In the genomic region with DNA sequence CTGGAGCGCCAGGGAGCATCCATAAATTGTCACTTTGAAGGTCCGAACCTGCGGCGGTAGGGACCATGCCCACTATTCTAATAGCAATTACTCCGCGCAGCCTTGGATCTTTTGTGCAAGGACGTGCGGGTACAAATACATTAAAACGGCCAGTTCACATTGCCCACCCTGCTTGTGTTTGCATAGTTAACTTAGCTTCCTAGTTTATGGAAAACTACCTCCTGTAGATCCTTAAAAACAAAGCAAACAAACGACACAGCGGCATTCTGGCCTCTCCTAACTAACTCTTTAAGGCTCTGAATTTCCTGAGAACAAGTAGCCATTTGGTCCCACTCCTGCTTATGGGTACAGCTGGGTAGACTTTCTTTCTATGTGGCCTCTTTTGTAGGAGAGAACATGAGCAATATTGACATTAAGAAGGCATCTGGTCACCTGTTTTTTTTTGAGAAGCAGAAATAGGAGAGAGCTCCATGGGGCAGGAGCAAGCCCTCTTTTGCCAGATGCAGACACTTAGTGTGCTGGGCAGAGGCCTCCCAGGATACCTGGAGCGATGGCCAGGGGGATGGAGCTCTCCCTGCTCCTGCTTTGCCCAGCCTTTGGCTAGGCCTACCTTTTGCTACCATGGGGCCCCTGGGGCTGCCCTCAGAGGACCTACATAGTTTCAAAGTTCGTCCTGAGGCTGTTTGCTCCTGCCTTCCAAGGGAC, we compare ENCODE assay signal across 1 cellular context.
TF ChIP-seq lines count a peak whose summit lies in the region.

No MANE protein-coding gene starts in this region.

TF ChIP-seq in HepG2, 621 proteins besides CTCF, POLR2A, EP300 and RAD21 (continued from another document):
- TF ChIP-seq NR2F6 (IDR thresholded peaks at IDR 0.05) (peak; percentile 71), NR2F6 (CRISPR knock-in tag; IDR thresholded peaks at IDR 0.05) (peak; percentile 60), MYC (CRISPR knock-in tag; IDR thresholded peaks at IDR 0.05; ENCODE audit: borderline replicate concordance) (peak; percentile 67; the same call in 1 of the 2 replicates), TBX2 (CRISPR knock-in tag; IDR thresholded peaks at IDR 0.05; ENCODE audit: borderline replicate concordance) (peak; percentile 56; the same call in 1 of the 2 replicates), THYN1 (CRISPR knock-in tag; IDR thresholded peaks at IDR 0.05; ENCODE audit: borderline replicate concordance, low read depth) (no peak), TEAD3 (CRISPR knock-in tag; optimal IDR thresholded peaks at IDR 0.05; ENCODE audit: borderline replicate concordance) (peak; percentile 86), ELF3 (CRISPR knock-in tag; IDR thresholded peaks at IDR 0.05) (0 out of 2 replicates have a peak, but pooled peaks have one; percentile 18), DNMT3B (CRISPR knock-in tag; conservative IDR thresholded peaks at IDR 0.05) (peak; percentile 63; the same call in 1 of the 2 replicates), ZSCAN30 (CRISPR knock-in tag; IDR thresholded peaks at IDR 0.05) (no peak; the same call in 1 of the 2 replicates), NBN (conservative IDR thresholded peaks at IDR 0.05) (no peak), ZNF891 (CRISPR knock-in tag; IDR thresholded peaks at IDR 0.05) (no peak), RFXAP (CRISPR knock-in tag; IDR thresholded peaks at IDR 0.05; ENCODE audit: borderline replicate concordance) (peak; percentile 57; the same call in 1 of the 2 replicates), ZNF703 (CRISPR knock-in tag; IDR thresholded peaks at IDR 0.05; ENCODE audit: borderline replicate concordance) (0 out of 2 replicates have a peak, but pooled peaks have one; percentile 8), ZNF678 (CRISPR knock-in tag; IDR thresholded peaks at IDR 0.05) (no peak), ZNF3 (CRISPR knock-in tag; IDR thresholded peaks at IDR 0.05) (no peak), RFX3 (CRISPR knock-in tag; IDR thresholded peaks at IDR 0.05) (no peak), ZNF614 (CRISPR knock-in tag; IDR thresholded peaks at IDR 0.05; ENCODE audit: borderline replicate concordance) (0 out of 2 replicates have a peak, but pooled peaks have one; percentile 40), TAF1 (CRISPR knock-in tag; IDR thresholded peaks at IDR 0.05) (peak; percentile 23; the same call in 1 of the 2 replicates), ZBTB7B (CRISPR knock-in tag; IDR thresholded peaks at IDR 0.05) (peak; percentile 77; the same call in 1 of the 2 replicates)
- TF ChIP-seq, protein P1, sequence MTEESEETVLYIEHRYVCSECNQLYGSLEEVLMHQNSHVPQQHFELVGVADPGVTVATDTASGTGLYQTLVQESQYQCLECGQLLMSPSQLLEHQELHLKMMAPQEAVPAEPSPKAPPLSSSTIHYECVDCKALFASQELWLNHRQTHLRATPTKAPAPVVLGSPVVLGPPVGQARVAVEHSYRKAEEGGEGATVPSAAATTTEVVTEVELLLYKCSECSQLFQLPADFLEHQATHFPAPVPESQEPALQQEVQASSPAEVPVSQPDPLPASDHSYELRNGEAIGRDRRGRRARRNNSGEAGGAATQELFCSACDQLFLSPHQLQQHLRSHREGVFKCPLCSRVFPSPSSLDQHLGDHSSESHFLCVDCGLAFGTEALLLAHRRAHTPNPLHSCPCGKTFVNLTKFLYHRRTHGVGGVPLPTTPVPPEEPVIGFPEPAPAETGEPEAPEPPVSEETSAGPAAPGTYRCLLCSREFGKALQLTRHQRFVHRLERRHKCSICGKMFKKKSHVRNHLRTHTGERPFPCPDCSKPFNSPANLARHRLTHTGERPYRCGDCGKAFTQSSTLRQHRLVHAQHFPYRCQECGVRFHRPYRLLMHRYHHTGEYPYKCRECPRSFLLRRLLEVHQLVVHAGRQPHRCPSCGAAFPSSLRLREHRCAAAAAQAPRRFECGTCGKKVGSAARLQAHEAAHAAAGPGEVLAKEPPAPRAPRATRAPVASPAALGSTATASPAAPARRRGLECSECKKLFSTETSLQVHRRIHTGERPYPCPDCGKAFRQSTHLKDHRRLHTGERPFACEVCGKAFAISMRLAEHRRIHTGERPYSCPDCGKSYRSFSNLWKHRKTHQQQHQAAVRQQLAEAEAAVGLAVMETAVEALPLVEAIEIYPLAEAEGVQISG (CRISPR knock-in tag; IDR thresholded peaks at IDR 0.05) = peak; percentile 65
- TF ChIP-seq, protein P2, sequence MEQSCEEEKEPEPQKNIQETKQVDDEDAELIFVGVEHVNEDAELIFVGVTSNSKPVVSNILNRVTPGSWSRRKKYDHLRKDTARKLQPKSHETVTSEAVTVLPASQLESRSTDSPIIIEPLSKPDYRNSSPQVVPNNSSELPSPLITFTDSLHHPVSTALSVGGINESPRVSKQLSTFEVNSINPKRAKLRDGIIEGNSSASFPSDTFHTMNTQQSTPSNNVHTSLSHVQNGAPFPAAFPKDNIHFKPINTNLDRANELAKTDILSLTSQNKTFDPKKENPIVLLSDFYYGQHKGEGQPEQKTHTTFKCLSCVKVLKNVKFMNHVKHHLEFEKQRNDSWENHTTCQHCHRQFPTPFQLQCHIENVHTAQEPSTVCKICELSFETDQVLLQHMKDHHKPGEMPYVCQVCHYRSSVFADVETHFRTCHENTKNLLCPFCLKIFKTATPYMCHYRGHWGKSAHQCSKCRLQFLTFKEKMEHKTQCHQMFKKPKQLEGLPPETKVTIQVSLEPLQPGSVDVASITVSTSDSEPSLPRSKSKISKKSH (CRISPR knock-in tag; IDR thresholded peaks at IDR 0.05; ENCODE audit: borderline replicate concordance) = no peak
- TF ChIP-seq, protein P3, sequence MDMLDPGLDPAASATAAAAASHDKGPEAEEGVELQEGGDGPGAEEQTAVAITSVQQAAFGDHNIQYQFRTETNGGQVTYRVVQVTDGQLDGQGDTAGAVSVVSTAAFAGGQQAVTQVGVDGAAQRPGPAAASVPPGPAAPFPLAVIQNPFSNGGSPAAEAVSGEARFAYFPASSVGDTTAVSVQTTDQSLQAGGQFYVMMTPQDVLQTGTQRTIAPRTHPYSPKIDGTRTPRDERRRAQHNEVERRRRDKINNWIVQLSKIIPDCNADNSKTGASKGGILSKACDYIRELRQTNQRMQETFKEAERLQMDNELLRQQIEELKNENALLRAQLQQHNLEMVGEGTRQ (IDR thresholded peaks at IDR 0.05; ENCODE audit: low read depth, low read length) = no peak
- TF ChIP-seq, protein P3 (CRISPR knock-in tag; IDR thresholded peaks at IDR 0.05; ENCODE audit: borderline replicate concordance) = no peak
